In the genomic region with DNA sequence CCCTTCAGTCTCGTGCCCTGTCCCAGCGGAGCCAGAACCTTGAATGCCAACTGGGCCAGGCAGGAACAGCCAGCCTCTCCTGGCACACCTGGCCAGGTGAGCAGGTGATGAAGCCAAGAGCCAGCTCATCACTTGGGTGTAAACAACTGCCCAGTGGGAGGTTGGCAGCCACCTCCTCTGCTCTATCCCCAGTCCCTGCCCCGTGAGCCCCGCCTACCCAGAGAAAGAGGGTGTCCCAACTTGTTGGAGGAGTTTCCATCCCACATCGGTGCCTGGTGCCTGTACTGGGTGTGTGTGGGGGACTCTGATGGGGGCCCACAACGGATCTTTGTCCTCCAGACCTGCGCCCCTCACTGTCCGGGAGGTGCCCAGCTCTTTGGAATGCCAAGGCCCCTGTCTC, we compare ENCODE assay signal across 19 cellular contexts. TPM values are rescaled to one million over a fixed set of nuclear protein-coding genes. Genes with fewer than 3 reads are reported as not detected.
DNase-seq lines count a peak whose midpoint lies in the region; ATAC-seq, FAIRE-seq and TF ChIP-seq lines count a peak whose summit lies in the region.
"Had no signal": no experiment of that assay in that cellular context is flagged by ENCODE, and none has a peak within 500 bp of the region (broad histone marks: within the 10 kb centered on the region; RNA-seq: fewer than 3 reads in every experiment).

No MANE protein-coding gene starts in this region.

- H3K79me2 ChIP-seq in keratinocyte (ENCODE audit: control insufficient read depth, insufficient read depth, low read length): no peaks in the 10 kb centered on the region

- CTCF ChIA-PET in HEK293 (lab: Yijun Ruan, JAX): interaction anchor here (0.6 to 1.4 kb wide), 2 partner anchors 9 to 96 kb away, joined by 4 to 5 read pairs; no protein-coding TSS in a partner anchor

- no peak overlapping the region for H3K27ac Mint-ChIP-seq in activated T-helper 1 cell treated with anti-CD3 and anti-CD28 coated beads, Interleukin-12 subunit alpha, Interleukin-12 subunit beta, Interleukin-2, Interleukin-4 antibody, amounts not matched to agents 30 ng/mL and 10 ng/mL and 1 ng/mL, durations not matched to agents 14 hours and 24 hours and 36 hours
- H3K27ac Mint-ChIP-seq: activated T-helper 2 cell treated with anti-CD3 and anti-CD28 coated beads, Interferon-gamma antibody, Interleukin-2, Interleukin-4, amounts not matched to agents 10 μg/mL and 5 μg/mL and 100 μg/mL, durations not matched to agents 14 hours and 24 hours and 36 hours; CD4-positive, CD25-positive, alpha-beta regulatory T cell had no signal

- peaks cover 7% of the 10 kb centered on the region for H3K27me3 Mint-ChIP-seq in activated T-helper 1 cell treated with anti-CD3 and anti-CD28 coated beads, Interleukin-12 subunit alpha, Interleukin-12 subunit beta, Interleukin-2, Interleukin-4 antibody, amounts not matched to agents 30 ng/mL and 10 ng/mL and 1 ng/mL, durations not matched to agents 14 hours and 24 hours and 36 hours (ENCODE audit: insufficient read depth)

- intact Hi-C loops in activated T-helper 1 cell treated with anti-CD3 and anti-CD28 coated beads, Interleukin-12 subunit alpha, Interleukin-12 subunit beta, Interleukin-2, Interleukin-4 antibody, amounts not matched to agents 30 ng/mL and 10 ng/mL and 1 ng/mL, durations not matched to agents 14 hours and 24 hours and 36 hours (cut with micrococcal nuclease): no loop called here

- H3K27me3 ChIP-seq in RWPE2 (ENCODE audit: insufficient read depth, poor library complexity, severe bottlenecking): no peaks in the 10 kb centered on the region
- peaks cover 22% of the 10 kb centered on the region for H3K27me3 ChIP-seq in keratinocyte (ENCODE audit: control insufficient read depth, extremely low read depth, insufficient read depth, low read length)
- H3K27me3 ChIP-seq: esophagus muscularis mucosa had no signal

- no peaks in the 10 kb centered on the region for H3K4me1 ChIP-seq in HEK293 (ENCODE audit: control insufficient read depth, insufficient read depth, low read length)
- peaks cover 18% of the 10 kb centered on the region for H3K4me1 ChIP-seq in RWPE2 (ENCODE audit: insufficient read depth, poor library complexity, severe bottlenecking)
- no peaks in the 10 kb centered on the region for H3K4me1 ChIP-seq in keratinocyte (ENCODE audit: control insufficient read depth, extremely low read depth, insufficient read depth, low read length)

- POLR2A ChIA-PET in HEK293 (lab: Yijun Ruan, JAX): no interaction called here

- no peak for TF ChIP-seq CTCF in C4-2B (conservative IDR thresholded peaks at IDR 0.05)
- no peak for TF ChIP-seq CTCF in HEK293 (tag by site-specific recombination; IDR thresholded peaks at IDR 0.05)
- no peak for TF ChIP-seq CTCF in RWPE2 (IDR thresholded peaks at IDR 0.05; ENCODE audit: poor library complexity, severe bottlenecking)
- TF ChIP-seq CTCF in keratinocyte (optimal IDR thresholded peaks at IDR 0.05 in 1 of 3, IDR thresholded peaks at IDR 0.05 in 1 of 3, conservative IDR thresholded peaks at IDR 0.05 in 1 of 3; ENCODE audit: extremely low read depth in 1 of 3, insufficient read depth in 2 of 3, low read length in 3 of 3): no peak

- peak; percentile 86 for ATAC-seq in RWPE2 (ENCODE audit: low read depth)

- H3K9me1 ChIP-seq in keratinocyte (ENCODE audit: control insufficient read depth, extremely low read depth, insufficient read depth, low read length): no peaks in the 10 kb centered on the region

- no peaks in the 10 kb centered on the region for H3K4me1 Mint-ChIP-seq in activated T-helper 1 cell treated with anti-CD3 and anti-CD28 coated beads, Interleukin-12 subunit alpha, Interleukin-12 subunit beta, Interleukin-2, Interleukin-4 antibody, amounts not matched to agents 30 ng/mL and 10 ng/mL and 1 ng/mL, durations not matched to agents 14 hours and 24 hours and 36 hours (ENCODE audit: low read depth)

- H4K20me1 ChIP-seq in keratinocyte (ENCODE audit: control insufficient read depth, extremely low read depth, insufficient read depth, low read length): no peaks in the 10 kb centered on the region

- no peak overlapping the region for H2AFZ ChIP-seq in keratinocyte (ENCODE audit: control insufficient read depth, low read length)

- no peak overlapping the region for H3K4me3 Mint-ChIP-seq in activated T-helper 1 cell treated with anti-CD3 and anti-CD28 coated beads, Interleukin-12 subunit alpha, Interleukin-12 subunit beta, Interleukin-2, Interleukin-4 antibody, amounts not matched to agents 30 ng/mL and 10 ng/mL and 1 ng/mL, durations not matched to agents 14 hours and 24 hours and 36 hours
- H3K4me3 Mint-ChIP-seq: CD4-positive, CD25-positive, alpha-beta regulatory T cell had no signal

- dilution Hi-C loops in keratinocyte (cut with MboI; ENCODE audit: extremely low pct_ligation_motif_present, low sequenced_read_pairs): no loop called here

- no peak overlapping the region for H3K4me2 ChIP-seq in keratinocyte (ENCODE audit: control insufficient read depth, extremely low read depth, insufficient read depth, low read depth, low read length)

- no peaks in the 10 kb centered on the region for H3K9me3 ChIP-seq in HEK293 (ENCODE audit: control insufficient read depth, insufficient read depth, low read depth, low read length)
- H3K9me3 ChIP-seq in RWPE2 (ENCODE audit: severe bottlenecking): no peaks in the 10 kb centered on the region
- H3K9me3 ChIP-seq in keratinocyte (ENCODE audit: control insufficient read depth, low read depth, low read length): no peaks in the 10 kb centered on the region
- H3K9me3 ChIP-seq: esophagus muscularis mucosa had no signal

- DNase-seq in RWPE2 (ENCODE audit: low spot score) (no peak), keratinocyte (ENCODE audit: low read depth, low spot score) (no peak), activated gamma-delta T cell (lab: John Stamatoyannopoulos, UW) (no peak), AG20443 (ENCODE audit: low spot score) (no peak)
- DNase-seq in activated T-helper 1 cell treated with anti-CD3 and anti-CD28 coated beads, Interleukin-12 subunit alpha, Interleukin-12 subunit beta, Interleukin-2, Interleukin-4 antibody, amounts not matched to agents 30 ng/mL and 10 ng/mL and 1 ng/mL, durations not matched to agents 14 hours and 24 hours and 36 hours (ENCODE audit: low spot score): no peak
- no peak for DNase-seq in stimulated activated CD4-positive, alpha-beta T cell treated with anti-CD3 and anti-CD28 coated beads, Interleukin-1b, Interleukin-23, amount 100 ng/mL, for 48 hours
- DNase-seq: activated CD4-positive, alpha-beta T cell treated with anti-CD3 and anti-CD28 coated beads for 4 hours; CD4-positive, CD25-positive, alpha-beta regulatory T cell; Kasumi-1; NCI-H2227 treated with DMSO at 0.1 percent for 48 hours; stimulated activated CD4-positive, alpha-beta T cell treated with anti-CD3 and anti-CD28 coated beads, Interleukin-12 subunit alpha, Interleukin-12 subunit beta, amount 100 ng/mL, for 4 hours had no signal

- FAIRE-seq in keratinocyte (lab: Jason Lieb, UNC): peak; percentile 66
- FAIRE-seq: GM18507 had no signal

- no peak overlapping the region for H3K9ac ChIP-seq in keratinocyte (ENCODE audit: control insufficient read depth, extremely low read depth, insufficient read depth, low read length)

- H3K27ac ChIP-seq in C4-2B (peak overlapping the region; percentile 27; the same call in 1 of the 2 replicates), HEK293 (ENCODE audit: extremely low read depth, low read depth, low read length) (no peak overlapping the region), RWPE2 (ENCODE audit: poor library complexity, severe bottlenecking) (no peak overlapping the region), keratinocyte (ENCODE audit: control insufficient read depth, insufficient read depth, low read length) (no peak overlapping the region)
- H3K27ac ChIP-seq: esophagus muscularis mucosa had no signal

- H3K36me3 ChIP-seq in HEK293 (ENCODE audit: control insufficient read depth in 2 of 2, insufficient read depth in 1 of 2, low read length in 2 of 2) (no peaks in the 10 kb centered on the region), RWPE2 (ENCODE audit: low read depth) (no peaks in the 10 kb centered on the region), keratinocyte (ENCODE audit: control insufficient read depth in 2 of 2, extremely low read depth in 1 of 2, insufficient read depth in 2 of 2, low read length in 2 of 2) (no peaks in the 10 kb centered on the region)
- H3K36me3 ChIP-seq: esophagus muscularis mucosa had no signal

- H3K36me3 Mint-ChIP-seq in activated T-helper 1 cell treated with anti-CD3 and anti-CD28 coated beads, Interleukin-12 subunit alpha, Interleukin-12 subunit beta, Interleukin-2, Interleukin-4 antibody, amounts not matched to agents 30 ng/mL and 10 ng/mL and 1 ng/mL, durations not matched to agents 14 hours and 24 hours and 36 hours (ENCODE audit: low read depth): no peaks in the 10 kb centered on the region
- H3K36me3 Mint-ChIP-seq: CD4-positive, CD25-positive, alpha-beta regulatory T cell had no signal

- H3K9me3 Mint-ChIP-seq in activated T-helper 1 cell treated with anti-CD3 and anti-CD28 coated beads, Interleukin-12 subunit alpha, Interleukin-12 subunit beta, Interleukin-2, Interleukin-4 antibody, amounts not matched to agents 30 ng/mL and 10 ng/mL and 1 ng/mL, durations not matched to agents 14 hours and 24 hours and 36 hours: no peaks in the 10 kb centered on the region
- H3K9me3 Mint-ChIP-seq: activated T-helper 2 cell treated with anti-CD3 and anti-CD28 coated beads, Interferon-gamma antibody, Interleukin-2, Interleukin-4, amounts not matched to agents 10 μg/mL and 5 μg/mL and 100 μg/mL, durations not matched to agents 14 hours and 24 hours and 36 hours; CD4-positive, CD25-positive, alpha-beta regulatory T cell had no signal

- H3K4me3 ChIP-seq in HEK293 (ENCODE audit: low read depth, low read length): no peak overlapping the region
- H3K4me3 ChIP-seq in RWPE2 (ENCODE audit: severe bottlenecking): no peak overlapping the region
- H3K4me3 ChIP-seq in keratinocyte (ENCODE audit: control insufficient read depth in 2 of 3, extremely low read depth in 1 of 3, insufficient read depth in 2 of 3, low read depth in 1 of 3, low read length in 3 of 3): no peak overlapping the region
- H3K4me3 ChIP-seq: esophagus muscularis mucosa had no signal

RNA-seq across cellular contexts. Expression of a gene that starts 17.8 kb away (rescaled TPM):
- polyA plus RNA-seq in keratinocyte: 0.31 to 0.64 TPM (median 0.56 TPM) in 3 replicates
- polyA plus RNA-seq in keratinocyte (2011; ENCODE audit: low read depth): not detected
- 0.98 and 2.3 TPM in 2 replicates for polyA plus RNA-seq in keratinocyte (2011; cell fraction: cytosol; rRNA removed)
- 0.48 and 0.91 TPM in 2 replicates for polyA plus RNA-seq in keratinocyte (2011; cell fraction: nucleus; rRNA removed)
- 1.1 TPM in 2 replicates for polyA plus RNA-seq in keratinocyte (2012; ENCODE audit: low replicate concordance)
- 0.35 to 1.8 TPM (median 1.6 TPM) in 3 replicates for polyA minus RNA-seq in keratinocyte
- 7.3 TPM for polyA minus RNA-seq in keratinocyte (2011; cell fraction: cytosol; rRNA and poly(A)+ RNA removed)
- 0.63 TPM in 1 of 2 replicates, not detected in the other for polyA minus RNA-seq in keratinocyte (2011; cell fraction: nucleus; rRNA and poly(A)+ RNA removed)
- 0.56 and 0.57 TPM in 2 replicates for total RNA-seq in activated T-helper 1 cell treated with anti-CD3 and anti-CD28 coated beads, Interleukin-12 subunit alpha, Interleukin-12 subunit beta, Interleukin-2, Interleukin-4 antibody, amounts not matched to agents 30 ng/mL and 10 ng/mL and 1 ng/mL, durations not matched to agents 14 hours and 24 hours and 36 hours
- total RNA-seq: CD4-positive, CD25-positive, alpha-beta regulatory T cell; dermis microvascular lymphatic vessel endothelial cell; liver had no signal

RNA-seq across cellular contexts. Expression of a gene that starts 47.7 kb away (rescaled TPM):
- 0.10 TPM in 1 of 3 replicates, not detected in the others for polyA plus RNA-seq in keratinocyte
- not detected for polyA plus RNA-seq in keratinocyte (2011; ENCODE audit: low read depth)
- 0.05 TPM in 1 of 2 replicates, not detected in the other for polyA plus RNA-seq in keratinocyte (2011; cell fraction: cytosol; rRNA removed)
- not detected in 2 replicates for polyA plus RNA-seq in keratinocyte (2011; cell fraction: nucleus; rRNA removed)
- not detected in 2 replicates for polyA plus RNA-seq in keratinocyte (2012; ENCODE audit: low replicate concordance)
- polyA minus RNA-seq in keratinocyte: 0.16 TPM in 1 of 3 replicates, not detected in the others
- polyA minus RNA-seq in keratinocyte (2011; cell fraction: cytosol; rRNA and poly(A)+ RNA removed): not detected
- not detected in 2 replicates for polyA minus RNA-seq in keratinocyte (2011; cell fraction: nucleus; rRNA and poly(A)+ RNA removed)
- not detected in 2 replicates for total RNA-seq in activated T-helper 1 cell treated with anti-CD3 and anti-CD28 coated beads, Interleukin-12 subunit alpha, Interleukin-12 subunit beta, Interleukin-2, Interleukin-4 antibody, amounts not matched to agents 30 ng/mL and 10 ng/mL and 1 ng/mL, durations not matched to agents 14 hours and 24 hours and 36 hours
- total RNA-seq: activated T-helper 2 cell treated with anti-CD3 and anti-CD28 coated beads, Interferon-gamma antibody, Interleukin-2, Interleukin-4, amounts not matched to agents 10 μg/mL and 5 μg/mL and 100 μg/mL, durations not matched to agents 14 hours and 24 hours and 36 hours; CD4-positive, CD25-positive, alpha-beta regulatory T cell; glomerular endothelial cell; liver had no signal
- polyA plus RNA-seq: CD4-positive, CD25-positive, alpha-beta regulatory T cell; liver had no signal
